Comparison of ENCODE assay signal across 8 cellular contexts in genomic region chrX:53081925-53082772, GRCh38. TPM values are rescaled to one million over a fixed set of nuclear protein-coding genes. Genes with fewer than 3 reads are reported as not detected.
DNase-seq lines count a peak whose midpoint lies in the region; ATAC-seq and TF ChIP-seq lines count a peak whose summit lies in the region.

Gene TSPYL2 (plus strand): TSS chrX:53082367. CDS start chrX:53082499, 132 bp downstream.

- H3K36me3 ChIP-seq in mucosa of descending colon (ENCODE audit: low read depth) = no peaks in the 10 kb centered on the region

- no peaks in the 10 kb centered on the region for H3K9me3 Mint-ChIP-seq in IgD-negative memory B cell

- peak within 1 kb of the TSS; percentile 46 for H3K27ac ChIP-seq in epithelial cell of prostate

- DNase-seq in DMS 273 treated with DMSO at 0.1 percent for 48 hours (lab: John Stamatoyannopoulos, UW) (peak; percentile 93), OCI-M2 (lab: John Stamatoyannopoulos, UW; ENCODE audit: unreplicated experiment) (peak; percentile 90), activated T-cell treated with anti-CD3 and anti-CD28 coated beads for 4 hours (peak; percentile 83), epithelial cell of prostate (ENCODE audit: low read depth, low spot score) (peak; percentile 78), mucosa of descending colon (peak; percentile 87 to 95 (median 93))
- DNase-seq in stimulated activated CD8-positive, alpha-beta memory T cell treated with anti-CD3 and anti-CD28 coated beads, Interleukin-4, amount 100 ng/mL, for 24 hours (ENCODE audit: low read depth) = peak; percentile 89

- peak within 1 kb of the TSS; percentile 91 to 98 (median 96) for H3K27ac Mint-ChIP-seq in IgD-negative memory B cell

- H3K9me3 ChIP-seq in mucosa of descending colon = no peaks in the 10 kb centered on the region

- H3K4me1 ChIP-seq in mucosa of descending colon (ENCODE audit: low read depth) = no peaks in the 10 kb centered on the region

- intact Hi-C loops in mucosa of descending colon (cut with DNase I, micrococcal nuclease) = no loop called here

- no peaks in the 10 kb centered on the region for H3K27me3 Mint-ChIP-seq in IgD-negative memory B cell

- TF ChIP-seq CTCF in mucosa of descending colon (IDR thresholded peaks at IDR 0.05) = no peak

- H3K4me3 Mint-ChIP-seq in IgD-negative memory B cell = peak within 1 kb of the TSS; percentile 86 to 97 (median 90)

- H3K4me1 Mint-ChIP-seq in IgD-negative memory B cell = peaks cover 0 to 19% (median 17%) of the 10 kb centered on the region in 3 donors

- no peaks in the 10 kb centered on the region for H3K36me3 Mint-ChIP-seq in IgD-negative memory B cell

- ATAC-seq in GM21529 (IDR thresholded peaks at IDR 0.05; ENCODE audit: unreplicated experiment) = peak; percentile 93
- peak; percentile 97 for ATAC-seq in mucosa of descending colon

- peak within 1 kb of the TSS; percentile 24 for H3K4me3 ChIP-seq in mucosa of descending colon

RNA-seq across cellular contexts. Expression of gene TSPYL2, which starts in this region (rescaled TPM):
- polyA plus RNA-seq in IgD-negative memory B cell = 19.3 TPM
- 10 to 100 TPM in 2 of 3 donors, 1 to 10 TPM in 1; 6.7 to 78.7 (median 10.4) TPM for total RNA-seq in mucosa of descending colon

Comparison
In these comparisons a context has a peak if more than half of its experiments do, and no peak if none do; other contexts are left out.
1. Peak in every context shown above with its lines: DNase-seq, ATAC-seq, H3K4me3 ChIP-seq and H3K27ac ChIP-seq.